8 cellular contexts compared by ENCODE assay signal in the genomic region with DNA sequence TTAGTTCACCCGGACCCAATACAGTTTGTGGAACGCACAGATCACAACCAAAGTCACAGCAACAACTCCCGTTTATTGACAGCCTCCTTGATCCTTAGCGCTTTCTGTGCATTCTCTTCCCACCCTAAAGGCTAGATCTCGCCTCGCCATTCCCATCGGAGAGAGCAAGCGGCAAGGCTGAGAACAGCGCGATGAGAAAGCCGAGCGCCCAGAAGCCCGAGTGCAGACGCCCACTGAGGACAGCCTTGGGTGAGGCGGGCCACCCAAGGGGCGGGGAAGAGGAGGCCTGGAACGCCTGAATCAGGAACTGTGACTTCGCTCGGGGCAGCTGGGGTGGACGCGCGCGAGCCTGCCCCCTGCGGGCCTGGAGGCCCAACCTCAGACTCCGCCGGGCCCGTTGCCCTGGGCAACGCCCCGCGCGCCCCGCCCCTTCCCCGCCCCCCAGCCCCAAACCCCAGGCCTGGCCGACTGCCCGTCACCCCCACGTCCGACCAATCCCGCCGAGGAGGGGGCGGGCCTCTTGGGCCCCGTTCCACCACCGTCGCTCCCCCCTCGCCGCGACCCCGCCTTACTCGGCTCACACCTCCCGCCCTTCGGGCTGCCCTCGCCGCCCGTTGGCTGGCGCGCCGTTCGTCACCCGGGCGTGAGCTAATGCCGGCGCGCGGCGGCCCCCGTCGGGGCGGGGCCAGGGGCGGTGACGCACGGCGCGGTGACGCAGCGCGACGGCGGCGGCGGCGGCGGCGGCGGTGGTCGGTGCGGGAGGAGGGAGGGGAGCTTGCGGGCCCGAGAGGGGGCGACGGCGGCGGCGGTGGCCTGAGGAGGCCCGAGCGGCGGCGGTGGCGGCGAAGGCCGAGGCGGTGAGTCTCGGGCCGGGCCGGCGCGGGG. TPM values are rescaled to one million over a fixed set of nuclear protein-coding genes. Genes with fewer than 3 reads are reported as not detected.
DNase-seq lines count a peak whose midpoint lies in the region; ATAC-seq and TF ChIP-seq lines count a peak whose summit lies in the region.

A gene with protein sequence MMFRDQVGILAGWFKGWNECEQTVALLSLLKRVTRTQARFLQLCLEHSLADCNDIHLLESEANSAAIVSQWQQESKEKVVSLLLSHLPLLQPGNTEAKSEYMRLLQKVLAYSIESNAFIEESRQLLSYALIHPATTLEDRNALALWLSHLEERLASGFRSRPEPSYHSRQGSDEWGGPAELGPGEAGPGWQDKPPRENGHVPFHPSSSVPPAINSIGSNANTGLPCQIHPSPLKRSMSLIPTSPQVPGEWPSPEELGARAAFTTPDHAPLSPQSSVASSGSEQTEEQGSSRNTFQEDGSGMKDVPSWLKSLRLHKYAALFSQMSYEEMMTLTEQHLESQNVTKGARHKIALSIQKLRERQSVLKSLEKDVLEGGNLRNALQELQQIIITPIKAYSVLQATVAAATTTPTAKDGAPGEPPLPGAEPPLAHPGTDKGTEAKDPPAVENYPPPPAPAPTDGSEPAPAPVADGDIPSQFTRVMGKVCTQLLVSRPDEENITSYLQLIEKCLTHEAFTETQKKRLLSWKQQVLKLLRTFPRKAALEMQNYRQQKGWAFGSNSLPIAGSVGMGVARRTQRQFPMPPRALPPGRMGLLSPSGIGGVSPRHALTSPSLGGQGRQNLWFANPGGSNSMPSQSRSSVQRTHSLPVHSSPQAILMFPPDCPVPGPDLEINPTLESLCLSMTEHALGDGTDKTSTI (plus strand): TSS at position 702 of the 885 bp plus-strand sequence. CDS start 14,473 bp downstream, outside the sequence.

- H3K4me3 ChIP-seq in right cardiac atrium (ENCODE audit: low read length) (peak within 1 kb of the TSS; percentile 98), vagina (peak within 1 kb of the TSS; percentile 91 to 96)

- intact Hi-C loops in right cardiac atrium (cut with DNase I) (no loop called here), vagina (cut with DNase I) (loop anchor here (5.0 kb wide), 1 partner anchor 70 kb away; a partner anchor contains a TSS)

- WGBS in right cardiac atrium = under 1% methylated on average over 101 of the region's 105 CpGs

- peak in 1 of 2 donors; percentile 95 for TF ChIP-seq POLR2A in vagina (IDR thresholded peaks at IDR 0.05)

- H3K4me1 ChIP-seq in right cardiac atrium (ENCODE audit: control insufficient read depth, insufficient read depth, low read length) = peaks cover 11% of the 10 kb centered on the region
- peaks cover 54% of the 10 kb centered on the region for H3K4me1 ChIP-seq in vagina

- H3K27ac ChIP-seq in right cardiac atrium (ENCODE audit: low read length) (peak within 1 kb of the TSS; percentile 83), vagina (peak within 1 kb of the TSS; percentile 95)

- no peaks in the 10 kb centered on the region for H3K27me3 ChIP-seq in right cardiac atrium (ENCODE audit: control insufficient read depth, insufficient read depth)
- no peaks in the 10 kb centered on the region for H3K27me3 ChIP-seq in vagina

- ATAC-seq in GM18499 (IDR thresholded peaks at IDR 0.05; ENCODE audit: insufficient read depth, unreplicated experiment) (peak; percentile 54), HG02943 (IDR thresholded peaks at IDR 0.05; ENCODE audit: low read depth, unreplicated experiment) (peak; percentile 90), right cardiac atrium (peak; percentile 96 to 97)

- peaks cover 0 to 5% of the 10 kb centered on the region in 2 donors for H3K36me3 ChIP-seq in vagina

- DNase-seq in NCI-H187 (lab: John Stamatoyannopoulos, UW) (peak; percentile 95 to 99), T-helper 2 cell (peak; percentile 98 to 100 (median 99)), anterior cingulate cortex (lab: John Stamatoyannopoulos, UW) (peak; percentile 81 to 99 (median 98)), right cardiac atrium (peak; percentile 99 to 100 (median 99)), putamen (ENCODE audit: low spot score) (peak; percentile 99), vagina (ENCODE audit: extremely low spot score in 2 of 2) (peak in 1 of 2 donors; percentile 98)

- peak; percentile 50 to 82 (median 71) for TF ChIP-seq CTCF in vagina (IDR thresholded peaks at IDR 0.05)

- H3K9me3 ChIP-seq in right cardiac atrium (ENCODE audit: control insufficient read depth, low read length) (no peaks in the 10 kb centered on the region), vagina (no peaks in the 10 kb centered on the region)

RNA-seq across cellular contexts. Expression of the gene that starts here (rescaled TPM):
- total RNA-seq in right cardiac atrium = 10 to 100 TPM; 43.2 to 85.3 (median 55.1) TPM
- 71.5 TPM for polyA plus RNA-seq in right cardiac atrium
- total RNA-seq in vagina = 128 TPM
